ENCODE assay signal across 14 cellular contexts in the genomic region with DNA sequence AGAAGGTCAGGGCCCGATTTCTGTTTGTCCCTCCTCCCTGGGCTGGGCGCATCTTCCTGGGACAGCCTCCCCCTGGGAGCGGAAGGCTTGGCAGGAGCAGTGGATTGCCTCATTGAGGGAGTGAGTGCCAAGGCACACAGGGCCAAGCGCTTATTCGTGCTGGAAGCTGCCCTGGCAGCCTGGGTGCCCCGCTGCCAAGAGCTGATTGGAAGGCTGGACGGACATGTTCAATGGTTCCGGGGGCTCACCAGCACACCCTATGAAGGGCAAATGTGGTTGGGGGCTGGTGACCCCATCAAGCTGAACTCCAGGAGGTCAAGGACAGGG. TPM values are rescaled to one million over a fixed set of nuclear protein-coding genes. Genes with fewer than 3 reads are reported as not detected.
DNase-seq lines count a peak whose midpoint lies in the region; ATAC-seq and TF ChIP-seq lines count a peak whose summit lies in the region.
"Had no signal": no experiment of that assay in that cellular context is flagged by ENCODE, and none has a peak within 500 bp of the region (broad histone marks: within the 10 kb centered on the region; RNA-seq: fewer than 3 reads in every experiment).

No MANE protein-coding gene starts in this region.

- H3K4me2 ChIP-seq in BLaER1 treated with 17β-estradiol and CSF1 and Interleukin-3, amounts not matched to agents 10 nM and 100 nM: peak overlapping the region in 8 of 11 experiments; percentile 14 to 89 (median 81); a peak in 14 of 22 replicates

- no peaks in the 10 kb centered on the region for H3K36me3 ChIP-seq in BLaER1 treated with 17β-estradiol and CSF1 and Interleukin-3, amounts not matched to agents 10 nM and 100 nM
- H3K36me3 ChIP-seq in transverse colon (no peaks in the 10 kb centered on the region), Caco-2 (ENCODE audit: control insufficient read depth, insufficient read depth, low read length) (no peaks in the 10 kb centered on the region)

- H3K9ac ChIP-seq in BLaER1 treated with 17β-estradiol and CSF1 and Interleukin-3, amounts not matched to agents 10 nM and 100 nM: no peak overlapping the region
- H3K9ac ChIP-seq: parathyroid adenoma had no signal

- H3K4me1 ChIP-seq in BLaER1 treated with 17β-estradiol and CSF1 and Interleukin-3, amounts not matched to agents 10 nM and 100 nM: peaks cover 9 to 74% (median 51%) of the 10 kb centered on the region in 10 experiments
- H3K4me1 ChIP-seq in transverse colon (no peaks in the 10 kb centered on the region), Caco-2 (peaks cover 15% of the 10 kb centered on the region)
- H3K4me1 ChIP-seq: parathyroid adenoma had no signal

- intact Hi-C loops in cardiac septum (cut with DNase I): no loop called here
- intact Hi-C loops in transverse colon (cut with DNase I; ENCODE audit: low total_unique reads): no loop called here
- intact Hi-C loops in Caco-2 (cut with micrococcal nuclease; ENCODE audit: unreplicated experiment): no loop called here

- H3K9me3 ChIP-seq in BLaER1 treated with 17β-estradiol and CSF1 and Interleukin-3, amounts not matched to agents 10 nM and 100 nM (replicated peaks in 1 of 11): peaks cover 0 to 6% (median 0%) of the 10 kb centered on the region in 11 experiments; a peak in 1 of 22 replicates
- H3K9me3 ChIP-seq in transverse colon: no peaks in the 10 kb centered on the region
- H3K9me3 ChIP-seq in Caco-2: no peaks in the 10 kb centered on the region

- in situ Hi-C loops in transverse colon (cut with MboI; ENCODE audit: low pct_ligation_motif_present in 1 of 4, low pct_unique_long_range_greater_than_20kb in 1 of 4, low sequenced_read_pairs in 3 of 4): no loop called here

- H4K20me1 ChIP-seq in BLaER1 treated with 17β-estradiol and CSF1 and Interleukin-3, amounts not matched to agents 10 nM and 100 nM: no peaks in the 10 kb centered on the region

- H3K27ac Mint-ChIP-seq in activated CD8-positive, alpha-beta memory T cell treated with anti-CD3 and anti-CD28 coated beads, Interleukin-2, amount 10 ng/mL, durations not matched to agents 7 days and 5 days: no peak overlapping the region
- H3K27ac Mint-ChIP-seq in stimulated activated naive B cell treated with anti-CD40 and anti-IgM and Interleukin-4, amounts not matched to agents 10 μg/mL and 1 μg/mL and 100 μg/mL, for 72 hours: no peak overlapping the region
- no peak overlapping the region for H3K27ac Mint-ChIP-seq in Caco-2 (ENCODE audit: unreplicated experiment)

- no peak overlapping the region for H3K4me3 ChIP-seq in BLaER1 treated with 17β-estradiol and CSF1 and Interleukin-3, amounts not matched to agents 10 nM and 100 nM
- H3K4me3 ChIP-seq in transverse colon: no peak overlapping the region
- H3K4me3 ChIP-seq in Caco-2 (ENCODE audit: low read depth, low read length): no peak overlapping the region
- H3K4me3 ChIP-seq: K562 had no signal

- no peak for ATAC-seq in activated CD8-positive, alpha-beta memory T cell treated with anti-CD3 and anti-CD28 coated beads, Interleukin-2, amount 10 ng/mL, durations not matched to agents 7 days and 5 days
- no peak for ATAC-seq in stimulated activated naive B cell treated with anti-CD40 and anti-IgM and Interleukin-4, amounts not matched to agents 10 μg/mL and 1 μg/mL and 100 μg/mL, for 72 hours (replicated peaks)
- ATAC-seq: K562 had no signal

- no peak for TF ChIP-seq POLR2A in transverse colon (IDR thresholded peaks at IDR 0.05)

- CTCF ChIA-PET in activated CD8-positive, alpha-beta memory T cell treated with anti-CD3 and anti-CD28 coated beads, Interleukin-2, amount 10 ng/mL, durations not matched to agents 7 days and 5 days (lab: Charles Lee): interaction anchor here (1.0 to 3.5 kb wide), 4 partner anchors 11 to 69 kb away, joined by 4 to 16 read pairs (median 7); partner anchors contain the start of gene ZNF831
- CTCF ChIA-PET in Caco-2 (lab: Charles Lee): no interaction called here

- TF ChIP-seq CTCF in transverse colon (IDR thresholded peaks at IDR 0.05): no peak
- TF ChIP-seq CTCF in Caco-2 (IDR thresholded peaks at IDR 0.05; ENCODE audit: insufficient read depth in 1 of 2, low read depth in 1 of 2, low read length in 1 of 2, severe bottlenecking in 1 of 2, unreplicated experiment in 1 of 2): no peak

- POLR2A ChIA-PET in Caco-2 (lab: Charles Lee): no interaction called here

- no peaks in the 10 kb centered on the region for H3K9me3 Mint-ChIP-seq in activated CD8-positive, alpha-beta memory T cell treated with anti-CD3 and anti-CD28 coated beads, Interleukin-2, amount 10 ng/mL, durations not matched to agents 7 days and 5 days (ENCODE audit: low read depth)
- no peaks in the 10 kb centered on the region for H3K9me3 Mint-ChIP-seq in stimulated activated naive B cell treated with anti-CD40 and anti-IgM and Interleukin-4, amounts not matched to agents 10 μg/mL and 1 μg/mL and 100 μg/mL, for 72 hours
- H3K9me3 Mint-ChIP-seq in Caco-2 (ENCODE audit: unreplicated experiment): no peaks in the 10 kb centered on the region

- no peaks in the 10 kb centered on the region for H3K36me3 Mint-ChIP-seq in activated CD8-positive, alpha-beta memory T cell treated with anti-CD3 and anti-CD28 coated beads, Interleukin-2, amount 10 ng/mL, durations not matched to agents 7 days and 5 days
- peaks cover 0 to 2% of the 10 kb centered on the region in 2 donors for H3K36me3 Mint-ChIP-seq in stimulated activated naive B cell treated with anti-CD40 and anti-IgM and Interleukin-4, amounts not matched to agents 10 μg/mL and 1 μg/mL and 100 μg/mL, for 72 hours
- no peaks in the 10 kb centered on the region for H3K36me3 Mint-ChIP-seq in Caco-2 (ENCODE audit: insufficient read depth, unreplicated experiment)
- H3K36me3 Mint-ChIP-seq: CD14-positive monocyte had no signal

- no peaks in the 10 kb centered on the region for H3K27me3 ChIP-seq in BLaER1 treated with 17β-estradiol and CSF1 and Interleukin-3, amounts not matched to agents 10 nM and 100 nM
- H3K27me3 ChIP-seq in transverse colon (no peaks in the 10 kb centered on the region), Caco-2 (replicated peaks; ENCODE audit: control insufficient read depth, insufficient read depth, low read length) (no peaks in the 10 kb centered on the region)

- no peak for TF ChIP-seq EP300 in transverse colon (IDR thresholded peaks at IDR 0.05; ENCODE audit: low read depth)

- BruUV-seq in Caco-2 (replicated peaks; lab: Mats Ljungman, UMichigan): no TSS peak

- H3K27me3 Mint-ChIP-seq in activated CD8-positive, alpha-beta memory T cell treated with anti-CD3 and anti-CD28 coated beads, Interleukin-2, amount 10 ng/mL, durations not matched to agents 7 days and 5 days: peaks cover 12% of the 10 kb centered on the region
- H3K27me3 Mint-ChIP-seq in stimulated activated naive B cell treated with anti-CD40 and anti-IgM and Interleukin-4, amounts not matched to agents 10 μg/mL and 1 μg/mL and 100 μg/mL, for 72 hours: no peaks in the 10 kb centered on the region
- H3K27me3 Mint-ChIP-seq in Caco-2 (ENCODE audit: insufficient read depth, unreplicated experiment): peaks cover 30% of the 10 kb centered on the region

- peaks cover 52% of the 10 kb centered on the region for H3K4me1 Mint-ChIP-seq in activated CD8-positive, alpha-beta memory T cell treated with anti-CD3 and anti-CD28 coated beads, Interleukin-2, amount 10 ng/mL, durations not matched to agents 7 days and 5 days
- H3K4me1 Mint-ChIP-seq in stimulated activated naive B cell treated with anti-CD40 and anti-IgM and Interleukin-4, amounts not matched to agents 10 μg/mL and 1 μg/mL and 100 μg/mL, for 72 hours: peaks cover 30 to 39% of the 10 kb centered on the region in 2 donors
- peaks cover 8% of the 10 kb centered on the region for H3K4me1 Mint-ChIP-seq in Caco-2 (ENCODE audit: low read depth, unreplicated experiment)

- no peak overlapping the region for H3K27ac ChIP-seq in BLaER1 treated with 17β-estradiol and CSF1 and Interleukin-3, amounts not matched to agents 10 nM and 100 nM
- H3K27ac ChIP-seq in transverse colon: no peak overlapping the region
- H3K27ac ChIP-seq: parathyroid adenoma had no signal

- H3K4me3 Mint-ChIP-seq in activated CD8-positive, alpha-beta memory T cell treated with anti-CD3 and anti-CD28 coated beads, Interleukin-2, amount 10 ng/mL, durations not matched to agents 7 days and 5 days: no peak overlapping the region
- no peak overlapping the region for H3K4me3 Mint-ChIP-seq in stimulated activated naive B cell treated with anti-CD40 and anti-IgM and Interleukin-4, amounts not matched to agents 10 μg/mL and 1 μg/mL and 100 μg/mL, for 72 hours
- H3K4me3 Mint-ChIP-seq in Caco-2 (ENCODE audit: unreplicated experiment): no peak overlapping the region

- DNase-seq in activated CD8-positive, alpha-beta memory T cell treated with anti-CD3 and anti-CD28 coated beads, Interleukin-2, amount 10 ng/mL, durations not matched to agents 7 days and 5 days: peak; percentile 36
- peak; percentile 79 for DNase-seq in cardiac septum (ENCODE audit: low spot score)
- peak; percentile 35 for DNase-seq in occipital lobe (lab: John Stamatoyannopoulos, UW)
- DNase-seq in transverse colon: no peak
- DNase-seq in AG08396 (ENCODE audit: low spot score): no peak
- no peak for DNase-seq in stimulated activated naive B cell treated with anti-CD40 and anti-IgM and Interleukin-4, amounts not matched to agents 10 μg/mL and 1 μg/mL and 100 μg/mL, for 72 hours
- no peak for DNase-seq in Caco-2
- DNase-seq: activated effector memory CD4-positive, alpha-beta T cell treated with anti-CD3 and anti-CD28 coated beads, Interleukin-2, amount 50 U/mL, for 16 hours; stimulated activated CD4-positive, alpha-beta T cell treated with anti-CD3 and anti-CD28 coated beads, Interleukin-2, amount 100 ng/mL, for 48 hours; stimulated activated naive CD4-positive, alpha-beta T cell treated with Interleukin-2 at 50 U/mL for 16 hours had no signal

- 69% methylated on average over 5 of the region's 8 CpGs; no CpG with 5 or more reads in 1 of the 2 donors for WGBS in transverse colon (ENCODE audit: low coverage in 1 of 2), 2 donors

RNA-seq across cellular contexts. Expression of gene ZNF831, which starts 10.3 kb away (rescaled TPM):
- 10 to 100 TPM in 1 of 2 experiments, 1 to 10 TPM in 1; 7.9 to 10.2 TPM for total RNA-seq in activated CD8-positive, alpha-beta memory T cell treated with anti-CD3 and anti-CD28 coated beads, Interleukin-2, amount 10 ng/mL, durations not matched to agents 7 days and 5 days
- total RNA-seq in cardiac septum: 0.05 TPM
- total RNA-seq in occipital lobe: under 0.01 TPM
- total RNA-seq in transverse colon: 1 to 10 TPM in 2 of 4 donors, under 1 TPM in 2; 0.20 to 3.8 (median 2.3) TPM
- not detected in 2 replicates for total RNA-seq in Caco-2 (2022)
- total RNA-seq: K562 had no signal

Comparison
In these comparisons a context has a peak if more than half of its experiments do, and no peak if none do; other contexts are left out.
1. DNase-seq: peak in activated CD8-positive, alpha-beta memory T cell treated with anti-CD3 and anti-CD28 coated beads, Interleukin-2, amount 10 ng/mL, durations not matched to agents 7 days and 5 days (single experiment), cardiac septum (single experiment) and occipital lobe (single experiment); none in transverse colon (single experiment), AG08396 (single experiment), stimulated activated naive B cell treated with anti-CD40 and anti-IgM and Interleukin-4, amounts not matched to agents 10 μg/mL and 1 μg/mL and 100 μg/mL, for 72 hours (single experiment) and Caco-2 (0 of 2).